21 cellular contexts compared by ENCODE assay signal in genomic region chr21:26683996-26684395, GRCh38.
DNase-seq lines count a peak whose midpoint lies in the region; ATAC-seq, FAIRE-seq and TF ChIP-seq lines count a peak whose summit lies in the region.
"Had no signal": no experiment of that assay in that cellular context is flagged by ENCODE, and none has a peak within 500 bp of the region (broad histone marks: within the 10 kb centered on the region; RNA-seq: fewer than 3 reads in every experiment).

No MANE protein-coding gene starts in this region.

- no peaks in the 10 kb centered on the region for H3F3A ChIP-seq in OCI-LY1 (ENCODE audit: insufficient read depth, low read length)

- no peak for FAIRE-seq in bronchial epithelial cell (lab: Jason Lieb, UNC)
- FAIRE-seq: D721Med, G401.6, GM12891, GM19239 had no signal

- 0 out of 2 replicates have a peak overlapping the region, but pooled peaks have one; percentile 37 for H2AFZ ChIP-seq in OCI-LY1 (ENCODE audit: low read length)

- no peak overlapping the region for H3K27ac ChIP-seq in OCI-LY1 (ENCODE audit: low read depth, low read length, poor library complexity, severe bottlenecking)
- H3K27ac ChIP-seq: BLaER1, C4-2B had no signal

- TF ChIP-seq CTCF in OCI-LY1 (IDR thresholded peaks at IDR 0.05; ENCODE audit: low read length) (no peak), bronchial epithelial cell (IDR thresholded peaks at IDR 0.05; ENCODE audit: insufficient read depth, low read length, severe bottlenecking) (no peak)

- H3K4me3 ChIP-seq in OCI-LY1 (ENCODE audit: low read depth, low read length, poor library complexity, severe bottlenecking) (no peak overlapping the region), bronchial epithelial cell (ENCODE audit: low read depth, low read length) (no peak overlapping the region)
- H3K4me3 ChIP-seq: BLaER1 had no signal

- no peak for ATAC-seq in HG02678 (IDR thresholded peaks at IDR 0.05; ENCODE audit: unreplicated experiment)
- ATAC-seq: CD8-positive, alpha-beta T cell had no signal

- no peaks in the 10 kb centered on the region for H3K79me2 ChIP-seq in OCI-LY1 (ENCODE audit: insufficient read depth, low read length)

- DNase-seq in NCI-H460 (ENCODE audit: extremely low read depth, low read depth): peak; percentile 1
- DNase-seq in bronchial epithelial cell (ENCODE audit: low read depth): peak; percentile 61
- no peak for DNase-seq in NCI-H1092 treated with DMSO at 0.1 percent for 48 hours (lab: John Stamatoyannopoulos, UW)
- no peak for DNase-seq in C1 segment of cervical spinal cord (lab: John Stamatoyannopoulos, UW)
- DNase-seq: 8988T; ACHN; BE2C; Caco-2; Calu3; CD4-positive, alpha-beta T cell; CD8-positive, alpha-beta T cell; DMS79 treated with DMSO at 0.1 percent for 48 hours; GF-D8 had no signal

- H3K9ac ChIP-seq in OCI-LY1 (ENCODE audit: low read length): no peak overlapping the region
- H3K9ac ChIP-seq: BLaER1 had no signal

- no peaks in the 10 kb centered on the region for H3K9me2 ChIP-seq in OCI-LY1 (ENCODE audit: low read depth, low read length)

- H3K9me3 ChIP-seq in OCI-LY1 (ENCODE audit: low read length): 0 out of 2 replicates have a peak, but pooled peaks cover 2% of the 10 kb centered on the region
- H3K9me3 ChIP-seq: BE2C, Caco-2 had no signal

- H3K4me1 ChIP-seq in OCI-LY1 (ENCODE audit: insufficient read depth, low read length, severe bottlenecking): no peaks in the 10 kb centered on the region

- no peak overlapping the region for H3K4me2 ChIP-seq in OCI-LY1 (ENCODE audit: low read length)
- H3K4me2 ChIP-seq: BLaER1 had no signal

- no peaks in the 10 kb centered on the region for H3K36me3 ChIP-seq in OCI-LY1 (ENCODE audit: insufficient read depth, low read length)
- H3K36me3 ChIP-seq in bronchial epithelial cell (ENCODE audit: control insufficient read depth, insufficient read depth, low read length): no peaks in the 10 kb centered on the region
- H3K36me3 ChIP-seq: BE2C, BLaER1 had no signal

- H4K20me1 ChIP-seq in OCI-LY1 (ENCODE audit: insufficient read depth, low read length): no peaks in the 10 kb centered on the region
- H4K20me1 ChIP-seq: BLaER1 had no signal

- H3K27me3 ChIP-seq in OCI-LY1 (ENCODE audit: insufficient read depth, low read length): no peaks in the 10 kb centered on the region
- no peaks in the 10 kb centered on the region for H3K27me3 ChIP-seq in bronchial epithelial cell (ENCODE audit: control insufficient read depth, insufficient read depth, low read length)
- H3K27me3 ChIP-seq: BE2C, BLaER1 had no signal

Comparison
In these comparisons a context has a peak if more than half of its experiments do, and no peak if none do; other contexts are left out.
1. DNase-seq: peak in NCI-H460 (single experiment) and bronchial epithelial cell (single experiment); none in NCI-H1092 treated with DMSO at 0.1 percent for 48 hours (single experiment) and C1 segment of cervical spinal cord (0 of 14).